ENCODE assay signal across 1 cellular context in the genomic region with DNA sequence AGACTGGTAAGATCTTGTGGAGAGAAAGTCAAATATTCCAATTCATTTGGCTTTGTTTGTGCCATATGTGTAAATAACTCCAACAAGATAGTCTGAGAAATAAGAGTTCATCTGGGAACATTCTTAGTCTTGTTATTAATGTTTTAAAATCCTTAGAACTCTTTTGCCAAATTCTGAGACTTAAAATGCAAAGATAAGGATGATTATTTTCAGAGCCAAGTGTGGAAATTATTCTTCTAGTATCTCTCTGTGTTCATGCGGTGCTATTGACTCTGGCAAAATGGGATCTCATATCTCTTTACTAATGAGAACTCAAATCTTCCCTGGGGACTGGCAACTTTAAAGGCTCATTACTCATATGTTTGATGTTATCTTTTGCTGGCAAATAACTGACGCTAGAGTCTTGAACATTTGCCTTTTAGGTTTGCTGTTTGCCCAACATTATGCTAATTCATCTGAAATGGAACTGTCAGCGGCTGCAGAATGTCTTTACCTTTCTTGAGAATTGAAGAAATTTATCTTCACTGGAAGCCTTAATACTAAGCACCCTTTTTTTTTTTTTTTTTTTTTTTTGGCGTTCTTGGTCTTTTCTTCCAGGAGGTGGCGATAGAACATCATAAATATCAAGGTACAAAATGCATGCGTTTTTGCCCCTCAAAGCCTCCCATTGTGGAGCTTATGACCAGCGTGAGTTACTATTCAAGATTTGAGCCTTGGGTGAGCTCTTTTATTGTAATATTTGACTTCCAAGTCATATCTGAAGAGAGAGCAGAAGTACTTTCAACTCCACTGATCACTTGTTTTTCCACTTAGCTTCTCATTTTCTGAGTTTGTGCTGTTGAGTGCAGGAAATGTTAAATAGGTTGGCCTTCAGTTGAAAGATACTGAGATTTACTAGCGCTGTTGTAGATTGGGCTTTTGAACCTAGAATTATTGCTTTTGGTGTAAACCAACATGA.
TF ChIP-seq lines count a peak whose summit lies in the region.

No MANE protein-coding gene starts in this region.

TF ChIP-seq in GM23338, 12 proteins besides CTCF, POLR2A, EP300 and RAD21 (continued from another document):
- TF ChIP-seq, protein P1, sequence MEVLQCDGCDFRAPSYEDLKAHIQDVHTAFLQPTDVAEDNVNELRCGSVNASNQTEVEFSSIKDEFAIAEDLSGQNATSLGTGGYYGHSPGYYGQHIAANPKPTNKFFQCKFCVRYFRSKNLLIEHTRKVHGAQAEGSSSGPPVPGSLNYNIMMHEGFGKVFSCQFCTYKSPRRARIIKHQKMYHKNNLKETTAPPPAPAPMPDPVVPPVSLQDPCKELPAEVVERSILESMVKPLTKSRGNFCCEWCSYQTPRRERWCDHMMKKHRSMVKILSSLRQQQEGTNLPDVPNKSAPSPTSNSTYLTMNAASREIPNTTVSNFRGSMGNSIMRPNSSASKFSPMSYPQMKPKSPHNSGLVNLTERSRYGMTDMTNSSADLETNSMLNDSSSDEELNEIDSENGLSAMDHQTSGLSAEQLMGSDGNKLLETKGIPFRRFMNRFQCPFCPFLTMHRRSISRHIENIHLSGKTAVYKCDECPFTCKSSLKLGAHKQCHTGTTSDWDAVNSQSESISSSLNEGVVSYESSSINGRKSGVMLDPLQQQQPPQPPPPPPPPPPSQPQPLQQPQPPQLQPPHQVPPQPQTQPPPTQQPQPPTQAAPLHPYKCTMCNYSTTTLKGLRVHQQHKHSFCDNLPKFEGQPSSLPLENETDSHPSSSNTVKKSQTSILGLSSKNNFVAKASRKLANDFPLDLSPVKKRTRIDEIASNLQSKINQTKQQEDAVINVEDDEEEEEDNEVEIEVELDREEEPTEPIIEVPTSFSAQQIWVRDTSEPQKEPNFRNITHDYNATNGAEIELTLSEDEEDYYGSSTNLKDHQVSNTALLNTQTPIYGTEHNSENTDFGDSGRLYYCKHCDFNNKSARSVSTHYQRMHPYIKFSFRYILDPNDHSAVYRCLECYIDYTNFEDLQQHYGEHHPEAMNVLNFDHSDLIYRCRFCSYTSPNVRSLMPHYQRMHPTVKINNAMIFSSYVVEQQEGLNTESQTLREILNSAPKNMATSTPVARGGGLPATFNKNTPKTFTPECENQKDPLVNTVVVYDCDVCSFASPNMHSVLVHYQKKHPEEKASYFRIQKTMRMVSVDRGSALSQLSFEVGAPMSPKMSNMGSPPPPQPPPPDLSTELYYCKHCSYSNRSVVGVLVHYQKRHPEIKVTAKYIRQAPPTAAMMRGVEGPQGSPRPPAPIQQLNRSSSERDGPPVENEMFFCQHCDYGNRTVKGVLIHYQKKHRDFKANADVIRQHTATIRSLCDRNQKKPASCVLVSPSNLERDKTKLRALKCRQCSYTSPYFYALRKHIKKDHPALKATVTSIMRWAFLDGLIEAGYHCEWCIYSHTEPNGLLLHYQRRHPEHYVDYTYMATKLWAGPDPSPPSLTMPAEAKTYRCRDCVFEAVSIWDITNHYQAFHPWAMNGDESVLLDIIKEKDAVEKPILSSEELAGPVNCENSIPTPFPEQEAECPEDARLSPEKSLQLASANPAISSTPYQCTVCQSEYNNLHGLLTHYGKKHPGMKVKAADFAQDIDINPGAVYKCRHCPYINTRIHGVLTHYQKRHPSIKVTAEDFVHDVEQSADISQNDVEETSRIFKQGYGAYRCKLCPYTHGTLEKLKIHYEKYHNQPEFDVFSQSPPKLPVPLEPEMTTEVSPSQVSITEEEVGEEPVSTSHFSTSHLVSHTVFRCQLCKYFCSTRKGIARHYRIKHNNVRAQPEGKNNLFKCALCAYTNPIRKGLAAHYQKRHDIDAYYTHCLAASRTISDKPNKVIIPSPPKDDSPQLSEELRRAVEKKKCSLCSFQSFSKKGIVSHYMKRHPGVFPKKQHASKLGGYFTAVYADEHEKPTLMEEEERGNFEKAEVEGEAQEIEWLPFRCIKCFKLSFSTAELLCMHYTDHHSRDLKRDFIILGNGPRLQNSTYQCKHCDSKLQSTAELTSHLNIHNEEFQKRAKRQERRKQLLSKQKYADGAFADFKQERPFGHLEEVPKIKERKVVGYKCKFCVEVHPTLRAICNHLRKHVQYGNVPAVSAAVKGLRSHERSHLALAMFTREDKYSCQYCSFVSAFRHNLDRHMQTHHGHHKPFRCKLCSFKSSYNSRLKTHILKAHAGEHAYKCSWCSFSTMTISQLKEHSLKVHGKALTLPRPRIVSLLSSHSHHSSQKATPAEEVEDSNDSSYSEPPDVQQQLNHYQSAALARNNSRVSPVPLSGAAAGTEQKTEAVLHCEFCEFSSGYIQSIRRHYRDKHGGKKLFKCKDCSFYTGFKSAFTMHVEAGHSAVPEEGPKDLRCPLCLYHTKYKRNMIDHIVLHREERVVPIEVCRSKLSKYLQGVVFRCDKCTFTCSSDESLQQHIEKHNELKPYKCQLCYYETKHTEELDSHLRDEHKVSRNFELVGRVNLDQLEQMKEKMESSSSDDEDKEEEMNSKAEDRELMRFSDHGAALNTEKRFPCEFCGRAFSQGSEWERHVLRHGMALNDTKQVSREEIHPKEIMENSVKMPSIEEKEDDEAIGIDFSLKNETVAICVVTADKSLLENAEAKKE (CRISPR knock-in tag; IDR thresholded peaks at IDR 0.05) = no peak
- TF ChIP-seq EZH2phosphoT487 (IDR thresholded peaks at IDR 0.05; ENCODE audit: unreplicated experiment) (no peak), ZNF331 (CRISPR knock-in tag; IDR thresholded peaks at IDR 0.05; ENCODE audit: low read depth) (no peak), EZH2 (IDR thresholded peaks at IDR 0.05; ENCODE audit: low read depth, unreplicated experiment) (no peak), ZNF114 (CRISPR knock-in tag; IDR thresholded peaks at IDR 0.05) (no peak), JUNB (IDR thresholded peaks at IDR 0.05; ENCODE audit: unreplicated experiment) (no peak), NANOG (IDR thresholded peaks at IDR 0.05; ENCODE audit: borderline replicate concordance) (no peak), STAT1 (IDR thresholded peaks at IDR 0.05; ENCODE audit: unreplicated experiment) (no peak)
- TF ChIP-seq, protein P2, sequence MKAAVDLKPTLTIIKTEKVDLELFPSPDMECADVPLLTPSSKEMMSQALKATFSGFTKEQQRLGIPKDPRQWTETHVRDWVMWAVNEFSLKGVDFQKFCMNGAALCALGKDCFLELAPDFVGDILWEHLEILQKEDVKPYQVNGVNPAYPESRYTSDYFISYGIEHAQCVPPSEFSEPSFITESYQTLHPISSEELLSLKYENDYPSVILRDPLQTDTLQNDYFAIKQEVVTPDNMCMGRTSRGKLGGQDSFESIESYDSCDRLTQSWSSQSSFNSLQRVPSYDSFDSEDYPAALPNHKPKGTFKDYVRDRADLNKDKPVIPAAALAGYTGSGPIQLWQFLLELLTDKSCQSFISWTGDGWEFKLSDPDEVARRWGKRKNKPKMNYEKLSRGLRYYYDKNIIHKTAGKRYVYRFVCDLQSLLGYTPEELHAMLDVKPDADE (IDR thresholded peaks at IDR 0.05) = no peak
